Comparison of ENCODE assay signal across 32 cellular contexts in the genomic region with DNA sequence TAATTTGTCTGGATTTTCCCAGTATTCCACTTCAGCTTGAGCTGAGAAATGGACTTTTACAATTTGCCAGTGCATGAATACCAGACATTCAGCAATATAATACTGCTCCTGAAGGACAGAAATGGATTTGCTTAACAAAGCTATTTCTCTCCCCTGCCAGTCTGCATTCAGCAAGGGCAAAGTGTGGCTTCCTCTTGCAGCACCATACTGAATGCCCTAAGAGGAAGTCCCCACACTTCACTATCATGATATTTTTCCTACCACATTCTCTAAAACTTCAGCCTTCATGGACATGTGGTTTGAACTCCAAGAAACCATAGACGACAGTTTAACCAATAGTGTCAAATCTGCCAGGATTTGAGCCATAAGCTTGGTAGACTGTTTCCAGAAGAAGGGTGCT.
"Had no signal": no experiment of that assay in that cellular context is flagged by ENCODE, and none has a peak within 500 bp of the region (broad histone marks: within the 10 kb centered on the region; RNA-seq: fewer than 3 reads in every experiment).

No MANE protein-coding gene starts in this region.

- H3K36me3 Mint-ChIP-seq: activated naive CD4-positive, alpha-beta T cell treated with anti-CD3 and anti-CD28 coated beads, Interleukin-2, amount 50 U/mL, for 24 hours; immature natural killer cell; memory B cell; naive thymus-derived CD4-positive, alpha-beta T cell; stimulated activated naive B cell treated with anti-CD40 and anti-IgM and Interleukin-4, amounts not matched to agents 10 μg/mL and 1 μg/mL and 100 μg/mL, for 72 hours; WTC11 had no signal

- H3K9me3 ChIP-seq: pancreas, psoas muscle, thyroid gland had no signal

- H3K9me3 Mint-ChIP-seq: activated naive CD4-positive, alpha-beta T cell treated with anti-CD3 and anti-CD28 coated beads, Interleukin-2, amount 50 U/mL, for 24 hours; activated T-helper 17 cell treated with anti-CD3 and anti-CD28 coated beads, Interleukin-2, amount 50 U/mL, for 72 hours; WTC11 had no signal

- H3K4me3 ChIP-seq: breast epithelium, esophagus muscularis mucosa, heart left ventricle, pancreas, psoas muscle, sigmoid colon, stomach, thyroid gland had no signal

- DNase-seq: activated CD4-positive, alpha-beta T cell treated with anti-CD3 and anti-CD28 coated beads for 1 hour; activated CD4-positive, alpha-beta T cell treated with anti-CD3 and anti-CD28 coated beads, Interleukin-2, amount 10 ng/mL, durations not matched to agents 7 days and 5 days; activated CD8-positive, alpha-beta T cell treated with anti-CD3 and anti-CD28 coated beads for 36 hours; activated gamma-delta T cell treated with Interleukin-2 at 50 U/mL for 16 hours; activated naive CD8-positive, alpha-beta T cell treated with anti-CD3 and anti-CD28 coated beads, Interleukin-2, amount 50 U/mL, for 24 hours; activated T-cell treated with anti-CD3 and anti-CD28 coated beads, Interleukin-2, amount 50 U/mL, for 4 hours; central memory CD4-positive, alpha-beta T cell; endodermal cell; heart left ventricle; hypothalamus; immature natural killer cell; kidney; left colon; midbrain; naive thymus-derived CD4-positive, alpha-beta T cell; pancreas; psoas muscle; sigmoid colon; small intestine; stimulated activated CD4-positive, alpha-beta T cell treated with anti-CD3 and anti-CD28 coated beads, Interleukin-15, amount 100 ng/mL, for 24 hours; stimulated activated CD4-positive, alpha-beta T cell treated with anti-CD3 and anti-CD28 coated beads, Interleukin-2, amount 100 ng/mL, for 24 hours; stimulated activated naive B cell treated with anti-CD40 and anti-IgM and Interleukin-4, amounts not matched to agents 10 μg/mL and 1 μg/mL and 100 μg/mL, for 72 hours; stomach; thyroid gland had no signal

- H3K4me1 ChIP-seq: breast epithelium, esophagus muscularis mucosa, foreskin keratinocyte, heart left ventricle, pancreas, psoas muscle, sigmoid colon, stomach, thyroid gland had no signal

- H3K27ac ChIP-seq: breast epithelium, esophagus muscularis mucosa, foreskin keratinocyte, heart left ventricle, pancreas, psoas muscle, sigmoid colon, stomach, thyroid gland had no signal

- H3K36me3 ChIP-seq: breast epithelium, esophagus muscularis mucosa, heart left ventricle, pancreas, sigmoid colon, stomach, thyroid gland had no signal

- ATAC-seq: activated CD8-positive, alpha-beta T cell treated with anti-CD3 and anti-CD28 coated beads for 36 hours; activated naive CD8-positive, alpha-beta T cell treated with anti-CD3 and anti-CD28 coated beads, Interleukin-2, amount 50 U/mL, for 24 hours; activated T-cell treated with anti-CD3 and anti-CD28 coated beads, Interleukin-2, amount 50 U/mL, for 4 hours; activated T-helper 17 cell treated with anti-CD3 and anti-CD28 coated beads, Interleukin-2, amount 50 U/mL, for 72 hours; heart left ventricle; left colon; naive thymus-derived CD4-positive, alpha-beta T cell; pancreas; psoas muscle; stimulated activated naive B cell treated with anti-CD40 and anti-IgM and Interleukin-4, amounts not matched to agents 10 μg/mL and 1 μg/mL and 100 μg/mL, for 72 hours; WTC11 had no signal

- H3K27me3 Mint-ChIP-seq: activated CD4-positive, alpha-beta T cell treated with anti-CD3 and anti-CD28 coated beads, Interleukin-2, amount 10 ng/mL, durations not matched to agents 7 days and 5 days; activated CD8-positive, alpha-beta T cell treated with anti-CD3 and anti-CD28 coated beads for 36 hours; activated naive CD4-positive, alpha-beta T cell treated with anti-CD3 and anti-CD28 coated beads, Interleukin-2, amount 50 U/mL, for 24 hours; activated naive CD8-positive, alpha-beta T cell treated with anti-CD3 and anti-CD28 coated beads, Interleukin-2, amount 50 U/mL, for 24 hours; activated T-helper 17 cell treated with anti-CD3 and anti-CD28 coated beads, Interleukin-2, amount 50 U/mL, for 72 hours; dendritic cell treated with granulocyte-macrophage colony-stimulating factor and Interleukin-4, amounts not matched to agents 40 ng/mL and 50 ng/mL, for 4 days; memory B cell; stimulated activated naive B cell treated with anti-CD40 and anti-IgM and Interleukin-4, amounts not matched to agents 10 μg/mL and 1 μg/mL and 100 μg/mL, for 72 hours had no signal

- H3K4me1 Mint-ChIP-seq: activated CD4-positive, alpha-beta T cell treated with anti-CD3 and anti-CD28 coated beads, Interleukin-2, amount 10 ng/mL, durations not matched to agents 7 days and 5 days; activated naive CD4-positive, alpha-beta T cell treated with anti-CD3 and anti-CD28 coated beads, Interleukin-2, amount 50 U/mL, for 24 hours; activated naive CD8-positive, alpha-beta T cell treated with anti-CD3 and anti-CD28 coated beads, Interleukin-2, amount 50 U/mL, for 24 hours; activated T-helper 17 cell treated with anti-CD3 and anti-CD28 coated beads, Interleukin-2, amount 50 U/mL, for 72 hours; endodermal cell; immature natural killer cell; memory B cell; naive thymus-derived CD4-positive, alpha-beta T cell; stimulated activated naive B cell treated with anti-CD40 and anti-IgM and Interleukin-4, amounts not matched to agents 10 μg/mL and 1 μg/mL and 100 μg/mL, for 72 hours had no signal

- H3K27ac Mint-ChIP-seq: activated CD4-positive, alpha-beta T cell treated with anti-CD3 and anti-CD28 coated beads, Interleukin-2, amount 10 ng/mL, durations not matched to agents 7 days and 5 days; activated CD8-positive, alpha-beta T cell treated with anti-CD3 and anti-CD28 coated beads for 36 hours; activated naive CD4-positive, alpha-beta T cell treated with anti-CD3 and anti-CD28 coated beads, Interleukin-2, amount 50 U/mL, for 24 hours; activated naive CD8-positive, alpha-beta T cell treated with anti-CD3 and anti-CD28 coated beads, Interleukin-2, amount 50 U/mL, for 24 hours; activated T-helper 17 cell treated with anti-CD3 and anti-CD28 coated beads, Interleukin-2, amount 50 U/mL, for 72 hours; dendritic cell treated with granulocyte-macrophage colony-stimulating factor and Interleukin-4, amounts not matched to agents 40 ng/mL and 50 ng/mL, for 4 days; endodermal cell; immature natural killer cell; memory B cell; naive thymus-derived CD4-positive, alpha-beta T cell; stimulated activated naive B cell treated with anti-CD40 and anti-IgM and Interleukin-4, amounts not matched to agents 10 μg/mL and 1 μg/mL and 100 μg/mL, for 72 hours; WTC11 had no signal

- H3K27me3 ChIP-seq: breast epithelium, esophagus muscularis mucosa, foreskin keratinocyte, heart left ventricle, pancreas, sigmoid colon, stomach, thyroid gland had no signal

- H3K4me3 Mint-ChIP-seq: activated CD4-positive, alpha-beta T cell treated with anti-CD3 and anti-CD28 coated beads, Interleukin-2, amount 10 ng/mL, durations not matched to agents 7 days and 5 days; activated CD8-positive, alpha-beta T cell treated with anti-CD3 and anti-CD28 coated beads for 36 hours; activated naive CD4-positive, alpha-beta T cell treated with anti-CD3 and anti-CD28 coated beads, Interleukin-2, amount 50 U/mL, for 24 hours; activated naive CD8-positive, alpha-beta T cell treated with anti-CD3 and anti-CD28 coated beads, Interleukin-2, amount 50 U/mL, for 24 hours; activated T-cell treated with anti-CD3 and anti-CD28 coated beads, Interleukin-2, amount 50 U/mL, for 4 hours; activated T-helper 17 cell treated with anti-CD3 and anti-CD28 coated beads, Interleukin-2, amount 50 U/mL, for 72 hours; dendritic cell treated with granulocyte-macrophage colony-stimulating factor and Interleukin-4, amounts not matched to agents 40 ng/mL and 50 ng/mL, for 4 days; endodermal cell; immature natural killer cell; memory B cell; naive thymus-derived CD4-positive, alpha-beta T cell; stimulated activated naive B cell treated with anti-CD40 and anti-IgM and Interleukin-4, amounts not matched to agents 10 μg/mL and 1 μg/mL and 100 μg/mL, for 72 hours; WTC11 had no signal
